ENCODE assay signal across 12 cellular contexts in genomic region chr1:26121854-26122773, GRCh38. TPM values are rescaled to one million over a fixed set of nuclear protein-coding genes. Genes with fewer than 3 reads are reported as not detected.
A peak's percentile ranks its signal among the peaks of the same experiment; 100 is the strongest.
DNase-seq lines count a peak whose midpoint lies in the region; ATAC-seq and TF ChIP-seq lines count a peak whose summit lies in the region.
"Had no signal": no experiment of that assay in that cellular context is flagged by ENCODE, and none has a peak within 500 bp of the region (broad histone marks: within the 10 kb centered on the region; RNA-seq: fewer than 3 reads in every experiment).

No MANE protein-coding gene starts in this region.

- DNase-seq in BE2C (no peak), GM04504 (ENCODE audit: low read depth) (peak; percentile 35), WERI-Rb-1 (no peak), NCI-H345 (lab: John Stamatoyannopoulos, UW) (no peak), GM19240 (ENCODE audit: insufficient read length, low spot score) (no peak), midbrain (lab: John Stamatoyannopoulos, UW) (no peak)
- DNase-seq: endodermal cell; NCI-H2107; retina; stimulated activated CD8-positive, alpha-beta memory T cell treated with anti-CD3 and anti-CD28 coated beads, Interleukin-4, amount 100 ng/mL, for 48 hours had no signal

- H3K27me3 ChIP-seq in BE2C (no peaks in the 10 kb centered on the region), WERI-Rb-1 (ENCODE audit: insufficient read depth, low read depth, severe bottlenecking) (no peaks in the 10 kb centered on the region), mucosa of rectum (ENCODE audit: control insufficient read depth in 2 of 2, insufficient read depth in 2 of 2, low read length in 2 of 2) (no peaks in the 10 kb centered on the region)

- H3K27ac ChIP-seq in WERI-Rb-1 (peak overlapping the region; percentile 60), mucosa of rectum (ENCODE audit: low read depth in 2 of 2, low read length in 2 of 2) (peak overlapping the region; percentile 9 to 31)

- TF ChIP-seq CTCF in BE2C (IDR thresholded peaks at IDR 0.05; ENCODE audit: low read depth, low read length) (no peak), WERI-Rb-1 (IDR thresholded peaks at IDR 0.05; ENCODE audit: low read depth, low read length) (no peak)

- H3K36me3 ChIP-seq in BE2C: no peaks in the 10 kb centered on the region
- peaks cover 37% of the 10 kb centered on the region for H3K36me3 ChIP-seq in WERI-Rb-1
- peaks cover 10 to 36% of the 10 kb centered on the region in 2 donors for H3K36me3 ChIP-seq in mucosa of rectum (ENCODE audit: control insufficient read depth in 2 of 2, insufficient read depth in 2 of 2, low read length in 2 of 2)

- H3K9me3 ChIP-seq in BE2C (no peaks in the 10 kb centered on the region), WERI-Rb-1 (ENCODE audit: severe bottlenecking) (no peaks in the 10 kb centered on the region), mucosa of rectum (ENCODE audit: control insufficient read depth in 2 of 2, low read length in 2 of 2) (no peaks in the 10 kb centered on the region)

- H3K9ac ChIP-seq in mucosa of rectum (ENCODE audit: low read depth in 1 of 2, low read length in 2 of 2): no peak overlapping the region

- ATAC-seq in HG03159 (IDR thresholded peaks at IDR 0.05; ENCODE audit: unreplicated experiment): no peak

- H3K4me3 ChIP-seq in BE2C (ENCODE audit: low read depth, low read length): peak overlapping the region; percentile 19
- H3K4me3 ChIP-seq in WERI-Rb-1 (ENCODE audit: low read depth, low read length): no peak overlapping the region
- no peak overlapping the region for H3K4me3 ChIP-seq in mucosa of rectum (ENCODE audit: low read length in 2 of 2)

- H3K4me1 ChIP-seq in BE2C (no peaks in the 10 kb centered on the region; the same call in 1 of the 2 replicates), mucosa of rectum (ENCODE audit: control insufficient read depth in 2 of 2, insufficient read depth in 2 of 2, low read length in 2 of 2) (peaks cover 0 to 18% of the 10 kb centered on the region in 2 donors)

RNA-seq across cellular contexts. Expression of gene PDIK1L, which starts 10.5 kb away (rescaled TPM):
- 6.1 TPM for polyA plus RNA-seq in BE2C (2012; ENCODE audit: insufficient read depth, insufficient read length, low read depth)

RNA-seq across cellular contexts. Expression of gene FAM110D, which starts 36.8 kb away (rescaled TPM):
- 1.7 TPM for polyA plus RNA-seq in BE2C (2012; ENCODE audit: insufficient read depth, insufficient read length, low read depth)

RNA-seq across cellular contexts. Expression of gene C1orf232, which starts 46.6 kb away (rescaled TPM):
- polyA plus RNA-seq in BE2C (2012; ENCODE audit: insufficient read depth, insufficient read length, low read depth): not detected

RNA-seq across cellular contexts. Expression of gene ZNF593, which starts 47.6 kb away (rescaled TPM):
- 226 TPM for polyA plus RNA-seq in BE2C (2012; ENCODE audit: insufficient read depth, insufficient read length, low read depth)

RNA-seq across cellular contexts. Expression of gene ZNF593OS, which starts 49.5 kb away (rescaled TPM):
- polyA plus RNA-seq in BE2C (2012; ENCODE audit: insufficient read depth, insufficient read length, low read depth): 4.0 TPM
